Comparison of ENCODE assay signal across 8 cellular contexts in genomic region chr1:43359696-43360095, GRCh38. TPM values are rescaled to one million over a fixed set of nuclear protein-coding genes. Genes with fewer than 3 reads are reported as not detected.
DNase-seq lines count a peak whose midpoint lies in the region; ATAC-seq and TF ChIP-seq lines count a peak whose summit lies in the region.

No MANE protein-coding gene starts in this region.

- H3K27me3 Mint-ChIP-seq in activated naive CD8-positive, alpha-beta T cell treated with anti-CD3 and anti-CD28 coated beads, Interleukin-2, amount 10 ng/mL, durations not matched to agents 7 days and 5 days: no peaks in the 10 kb centered on the region

- H2AK5ac ChIP-seq in mesenchymal stem cell (ENCODE audit: low read length, severe bottlenecking): no peak overlapping the region

- H3K4me3 Mint-ChIP-seq in activated naive CD8-positive, alpha-beta T cell treated with anti-CD3 and anti-CD28 coated beads, Interleukin-2, amount 10 ng/mL, durations not matched to agents 7 days and 5 days: peak overlapping the region; percentile 95

- TF ChIP-seq CTCF in HL-60 (IDR thresholded peaks at IDR 0.05; ENCODE audit: insufficient read depth, low read length): no peak
- TF ChIP-seq CTCF in vagina (IDR thresholded peaks at IDR 0.05): no peak

- no peak overlapping the region for H3K4ac ChIP-seq in mesenchymal stem cell (ENCODE audit: low read depth in 1 of 2, low read length in 2 of 2)

- ATAC-seq in activated naive CD8-positive, alpha-beta T cell treated with anti-CD3 and anti-CD28 coated beads, Interleukin-2, amount 10 ng/mL, durations not matched to agents 7 days and 5 days (ENCODE audit: low read depth): no peak
- ATAC-seq in HG02763 (IDR thresholded peaks at IDR 0.05; ENCODE audit: unreplicated experiment) (no peak), GM18868 (IDR thresholded peaks at IDR 0.05; ENCODE audit: unreplicated experiment) (no peak)

- H3K4me3 ChIP-seq in BLaER1 (peak overlapping the region; percentile 82), HL-60 (replicated peaks; ENCODE audit: insufficient read depth, low read length) (peak overlapping the region; percentile 92), mesenchymal stem cell (ENCODE audit: insufficient read depth in 1 of 2, low read depth in 1 of 2, low read length in 2 of 2) (peak overlapping the region in 1 of 2 experiments; percentile 78), vagina (no peak overlapping the region)

- no peak overlapping the region for H2AFZ ChIP-seq in mesenchymal stem cell (ENCODE audit: low read depth, low read length)

- H3K9me3 ChIP-seq in BLaER1 (no peaks in the 10 kb centered on the region), mesenchymal stem cell (ENCODE audit: control insufficient read depth, low read length) (no peaks in the 10 kb centered on the region), vagina (no peaks in the 10 kb centered on the region)

- peaks cover 47% of the 10 kb centered on the region for H3K4me1 ChIP-seq in BLaER1
- H3K4me1 ChIP-seq in mesenchymal stem cell (ENCODE audit: control insufficient read depth, insufficient read depth, low read depth, low read length): peaks cover 17% of the 10 kb centered on the region
- peaks cover 17% of the 10 kb centered on the region for H3K4me1 ChIP-seq in vagina

- H3K27me3 ChIP-seq in BLaER1 (no peaks in the 10 kb centered on the region), HL-60 (ENCODE audit: insufficient read depth, poor library complexity, severe bottlenecking) (no peaks in the 10 kb centered on the region), mesenchymal stem cell (ENCODE audit: control insufficient read depth in 1 of 2, insufficient read depth in 1 of 2, low read length in 2 of 2) (no peaks in the 10 kb centered on the region), vagina (no peaks in the 10 kb centered on the region)

- H3K27ac ChIP-seq in BLaER1 (peak overlapping the region; percentile 82; the same call in 1 of the 2 replicates), HL-60 (replicated peaks) (peak overlapping the region; percentile 91), mesenchymal stem cell (ENCODE audit: low read length, poor library complexity, severe bottlenecking) (no peak overlapping the region), vagina (no peak overlapping the region)

- no peak overlapping the region for H3K14ac ChIP-seq in mesenchymal stem cell (ENCODE audit: low read length in 2 of 2)

- H4K91ac ChIP-seq in mesenchymal stem cell (ENCODE audit: low read length): no peak overlapping the region

- peaks cover 43% of the 10 kb centered on the region for H3K4me1 Mint-ChIP-seq in activated naive CD8-positive, alpha-beta T cell treated with anti-CD3 and anti-CD28 coated beads, Interleukin-2, amount 10 ng/mL, durations not matched to agents 7 days and 5 days

- POLR2A ChIA-PET in activated naive CD8-positive, alpha-beta T cell treated with anti-CD3 and anti-CD28 coated beads, Interleukin-2, amount 10 ng/mL, durations not matched to agents 7 days and 5 days (lab: Charles Lee): interaction anchor here (0.6 to 1.4 kb wide), 2 partner anchors 10 to 37 kb away, joined by 3 to 8 read pairs; no protein-coding TSS in a partner anchor

- peaks cover 38% of the 10 kb centered on the region for H4K20me1 ChIP-seq in BLaER1

- no peak overlapping the region for H2BK12ac ChIP-seq in mesenchymal stem cell (ENCODE audit: low read length in 2 of 2)

- H2BK15ac ChIP-seq in mesenchymal stem cell (ENCODE audit: low read depth, poor library complexity, severe bottlenecking): no peak overlapping the region

- no peaks in the 10 kb centered on the region for H3K9me3 Mint-ChIP-seq in activated naive CD8-positive, alpha-beta T cell treated with anti-CD3 and anti-CD28 coated beads, Interleukin-2, amount 10 ng/mL, durations not matched to agents 7 days and 5 days

- 57% methylated on average over 10 of the region's 11 CpGs for WGBS in mesenchymal stem cell

- no peak for TF ChIP-seq POLR2A in vagina (IDR thresholded peaks at IDR 0.05)

- peaks cover 52% of the 10 kb centered on the region for H3K36me3 ChIP-seq in BLaER1
- peaks cover 34 to 48% of the 10 kb centered on the region in 2 experiments for H3K36me3 ChIP-seq in mesenchymal stem cell (ENCODE audit: control insufficient read depth in 1 of 2, insufficient read depth in 2 of 2, low read depth in 1 of 2, low read length in 2 of 2)
- peaks cover 0 to 29% of the 10 kb centered on the region in 2 donors for H3K36me3 ChIP-seq in vagina

- peaks cover 5% of the 10 kb centered on the region for H3K79me1 ChIP-seq in mesenchymal stem cell (replicated peaks; ENCODE audit: low read length, poor library complexity, severe bottlenecking)

- no peak overlapping the region for H3K18ac ChIP-seq in mesenchymal stem cell (ENCODE audit: low read depth in 1 of 2, low read length in 2 of 2)

- no peak overlapping the region for H4K8ac ChIP-seq in mesenchymal stem cell (ENCODE audit: low read length)

- H3K23ac ChIP-seq in mesenchymal stem cell (ENCODE audit: low read length in 2 of 2): no peak overlapping the region

- H3K4me2 ChIP-seq in BLaER1 (peak overlapping the region; percentile 89), mesenchymal stem cell (ENCODE audit: low read length, poor library complexity, severe bottlenecking) (peak overlapping the region; percentile 91)

- no peak overlapping the region for H2BK120ac ChIP-seq in mesenchymal stem cell (ENCODE audit: low read depth, low read length)

- H2BK5ac ChIP-seq in mesenchymal stem cell (ENCODE audit: low read depth, low read length, poor library complexity, severe bottlenecking): no peak overlapping the region

- H3K36me3 Mint-ChIP-seq in activated naive CD8-positive, alpha-beta T cell treated with anti-CD3 and anti-CD28 coated beads, Interleukin-2, amount 10 ng/mL, durations not matched to agents 7 days and 5 days: peaks cover 44% of the 10 kb centered on the region

- peak overlapping the region; percentile 87 for H3K27ac Mint-ChIP-seq in activated naive CD8-positive, alpha-beta T cell treated with anti-CD3 and anti-CD28 coated beads, Interleukin-2, amount 10 ng/mL, durations not matched to agents 7 days and 5 days

- H3K9ac ChIP-seq in BLaER1 (peak overlapping the region; percentile 84), mesenchymal stem cell (ENCODE audit: low read length) (peak overlapping the region; percentile 85)

- peak in 1 of 2 experiments; percentile 25 for DNase-seq in HL-60 (ENCODE audit: low read depth in 1 of 2, low spot score in 1 of 2)
- no peak for DNase-seq in activated naive CD8-positive, alpha-beta T cell treated with anti-CD3 and anti-CD28 coated beads, Interleukin-2, amount 10 ng/mL, durations not matched to agents 7 days and 5 days
- no peak for DNase-seq in mesenchymal stem cell
- DNase-seq in vagina (ENCODE audit: extremely low spot score in 2 of 2): no peak
- DNase-seq in NCI-H524 (lab: John Stamatoyannopoulos, UW): no peak

- intact Hi-C loops in vagina (cut with DNase I): loop anchor here (10.0 kb wide), 1 partner anchor 95 kb away; the partner anchor contains the start of gene HYI

RNA-seq across cellular contexts. Expression of gene CDC20, which starts 0.9 kb away (rescaled TPM):
- 100 to 1,000 TPM; 107 to 123 TPM for total RNA-seq in activated naive CD8-positive, alpha-beta T cell treated with anti-CD3 and anti-CD28 coated beads, Interleukin-2, amount 10 ng/mL, durations not matched to agents 7 days and 5 days
- polyA plus RNA-seq in mesenchymal stem cell (2013, experiment 1 of 2): 10.3 TPM
- polyA plus RNA-seq in mesenchymal stem cell (2013, experiment 2 of 2): 9.8 TPM
- total RNA-seq in vagina: 11.0 TPM

RNA-seq across cellular contexts. Expression of gene ELOVL1, which starts 8.1 kb away (rescaled TPM):
- 10 to 100 TPM; 51.3 to 53.7 TPM for total RNA-seq in activated naive CD8-positive, alpha-beta T cell treated with anti-CD3 and anti-CD28 coated beads, Interleukin-2, amount 10 ng/mL, durations not matched to agents 7 days and 5 days
- 132 TPM for polyA plus RNA-seq in mesenchymal stem cell (2013, experiment 1 of 2)
- 131 TPM for polyA plus RNA-seq in mesenchymal stem cell (2013, experiment 2 of 2)
- total RNA-seq in vagina: 62.1 TPM

RNA-seq across cellular contexts. Expression of gene MPL, which starts 22.1 kb away (rescaled TPM):
- total RNA-seq in activated naive CD8-positive, alpha-beta T cell treated with anti-CD3 and anti-CD28 coated beads, Interleukin-2, amount 10 ng/mL, durations not matched to agents 7 days and 5 days: not detected
- 0.07 TPM for polyA plus RNA-seq in mesenchymal stem cell (2013, experiment 1 of 2)
- polyA plus RNA-seq in mesenchymal stem cell (2013, experiment 2 of 2): not detected
- not detected for total RNA-seq in vagina

RNA-seq across cellular contexts. Expression of gene MED8, which starts 29.9 kb away (rescaled TPM):
- 10 to 100 TPM; 34.3 to 35.3 TPM for total RNA-seq in activated naive CD8-positive, alpha-beta T cell treated with anti-CD3 and anti-CD28 coated beads, Interleukin-2, amount 10 ng/mL, durations not matched to agents 7 days and 5 days
- 57.8 TPM for polyA plus RNA-seq in mesenchymal stem cell (2013, experiment 1 of 2)
- polyA plus RNA-seq in mesenchymal stem cell (2013, experiment 2 of 2): 59.6 TPM
- total RNA-seq in vagina: 33.6 TPM

RNA-seq across cellular contexts. Expression of gene SZT2, which starts 30.0 kb away (rescaled TPM):
- 10 to 100 TPM; 84.8 to 88.2 TPM for total RNA-seq in activated naive CD8-positive, alpha-beta T cell treated with anti-CD3 and anti-CD28 coated beads, Interleukin-2, amount 10 ng/mL, durations not matched to agents 7 days and 5 days
- polyA plus RNA-seq in mesenchymal stem cell (2013, experiment 1 of 2): 7.6 TPM
- polyA plus RNA-seq in mesenchymal stem cell (2013, experiment 2 of 2): 6.2 TPM
- total RNA-seq in vagina: 42.5 TPM

Comparison
In these comparisons a context has a peak if more than half of its experiments do, and no peak if none do; other contexts are left out.
1. H3K27ac ChIP-seq: peak in BLaER1 (single experiment) and HL-60 (single experiment); none in mesenchymal stem cell (single experiment) and vagina (single experiment).
2. H3K4me3 ChIP-seq: peak in BLaER1 (single experiment) and HL-60 (single experiment); none in vagina (0 of 2).